ENCODE assay signal across 29 cellular contexts in the genomic region with DNA sequence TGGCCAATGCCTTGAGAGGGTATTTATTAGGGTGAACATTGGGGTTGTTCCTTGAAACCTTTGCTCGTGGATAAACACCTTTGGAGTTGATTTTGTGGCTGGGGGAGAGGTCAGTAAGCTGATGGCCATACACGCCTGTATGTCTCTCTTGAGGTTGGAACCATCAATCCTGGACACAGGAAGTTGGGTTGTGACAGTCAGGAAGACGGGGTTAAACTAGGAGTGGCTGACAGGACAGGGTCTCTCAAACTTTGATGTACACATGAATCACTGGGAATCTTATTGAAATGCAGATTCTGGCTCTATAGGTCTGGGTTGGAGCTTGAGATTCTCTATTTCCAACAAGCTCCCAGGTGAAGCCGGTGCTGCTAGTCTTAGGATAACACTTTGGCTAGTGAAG. TPM values are rescaled to one million over a fixed set of nuclear protein-coding genes. Genes with fewer than 3 reads are reported as not detected.
DNase-seq lines count a peak whose midpoint lies in the region; ATAC-seq, FAIRE-seq and TF ChIP-seq lines count a peak whose summit lies in the region.
"Had no signal": no experiment of that assay in that cellular context is flagged by ENCODE, and none has a peak within 500 bp of the region (broad histone marks: within the 10 kb centered on the region; RNA-seq: fewer than 3 reads in every experiment).

No MANE protein-coding gene starts in this region.

- H3K27ac ChIP-seq in K562 (ENCODE audit: extremely low read depth, low read depth, low read length) (peak overlapping the region; percentile 65; the same call in 2 of the 3 replicates), mesenchymal stem cell (ENCODE audit: low read length, poor library complexity, severe bottlenecking) (no peak overlapping the region), thyroid gland (peak overlapping the region; percentile 60 to 96 (median 87))
- H3K27ac ChIP-seq: BLaER1, PC-9, SJCRH30 had no signal

- H3K4me3 ChIP-seq in K562 (no peak overlapping the region), mesenchymal stem cell (ENCODE audit: insufficient read depth in 1 of 2, low read depth in 1 of 2, low read length in 2 of 2) (no peak overlapping the region), thyroid gland (replicated peaks in 1 of 3) (no peak overlapping the region)
- H3K4me3 ChIP-seq: BLaER1, PC-9, SJCRH30 had no signal

- in situ Hi-C loops in K562 (cut with MboI), result no loop called here

- no peak overlapping the region for H3K18ac ChIP-seq in mesenchymal stem cell (ENCODE audit: low read depth in 1 of 2, low read length in 2 of 2)

- no peak overlapping the region; a peak in 1 of 4 replicates for H3K9ac ChIP-seq in K562 (ENCODE audit: insufficient read depth in 1 of 2, low read depth in 2 of 2, low read length in 2 of 2)
- H3K9ac ChIP-seq in mesenchymal stem cell (ENCODE audit: low read length), result no peak overlapping the region
- H3K9ac ChIP-seq: BLaER1 had no signal

- WGBS in K562 (ENCODE audit: insufficient coverage, low coverage, missing lambda C conversion rate), result 32% methylated on average over 4 of the region's 4 CpGs
- 45% methylated on average over 4 of the region's 4 CpGs for WGBS in mesenchymal stem cell
- WGBS in thyroid gland, 2 donors, result 79 to 84% methylated on average over 4 of the region's 4 CpGs

- H2BK120ac ChIP-seq in mesenchymal stem cell (ENCODE audit: low read depth, low read length), result no peak overlapping the region

- no peak overlapping the region for H2BK5ac ChIP-seq in mesenchymal stem cell (ENCODE audit: low read depth, low read length, poor library complexity, severe bottlenecking)

- TF ChIP-seq POLR2A in K562 (conservative IDR thresholded peaks at IDR 0.05) (no peak), thyroid gland (IDR thresholded peaks at IDR 0.05) (no peak)

- no peak for FAIRE-seq in K562 (lab: Jason Lieb, UNC)
- FAIRE-seq: GM18507, HTR-8/SVneo had no signal

- H4K20me1 ChIP-seq in K562 (replicated peaks; ENCODE audit: control insufficient read depth, insufficient read depth, low read length), result no peaks in the 10 kb centered on the region
- H4K20me1 ChIP-seq: BLaER1 had no signal

- peaks cover 0 to 2% (median 0%) of the 10 kb centered on the region in 3 donors for H3K9me3 Mint-ChIP-seq in IgD-negative memory B cell
- H3K9me3 Mint-ChIP-seq: CD4-positive, alpha-beta T cell; H9 had no signal

- H2AK5ac ChIP-seq in mesenchymal stem cell (ENCODE audit: low read length, severe bottlenecking), result no peak overlapping the region

- H3K9me1 ChIP-seq in K562 (ENCODE audit: control insufficient read depth, insufficient read depth, low read length), result no peaks in the 10 kb centered on the region

- no peaks in the 10 kb centered on the region for H3K79me1 ChIP-seq in mesenchymal stem cell (replicated peaks; ENCODE audit: low read length, poor library complexity, severe bottlenecking)

- CTCF ChIA-PET in K562 (lab: Yijun Ruan, JAX; ENCODE audit: low intra/inter-chr PET ratio), result no interaction called here

- H4K91ac ChIP-seq in mesenchymal stem cell (ENCODE audit: low read length), result no peak overlapping the region

- H3K4me1 ChIP-seq in K562 (replicated peaks in 1 of 2; ENCODE audit: control insufficient read depth in 2 of 2, insufficient read depth in 2 of 2, low read length in 2 of 2), result peaks cover 27 to 56% of the 10 kb centered on the region in 2 experiments
- no peaks in the 10 kb centered on the region for H3K4me1 ChIP-seq in mesenchymal stem cell (ENCODE audit: control insufficient read depth, insufficient read depth, low read depth, low read length)
- H3K4me1 ChIP-seq in thyroid gland, result peaks cover 58 to 65% of the 10 kb centered on the region in 2 donors
- H3K4me1 ChIP-seq: BLaER1, SJCRH30 had no signal

- no peaks in the 10 kb centered on the region for H3K36me3 Mint-ChIP-seq in IgD-negative memory B cell

- H3K27me3 Mint-ChIP-seq in IgD-negative memory B cell, result no peaks in the 10 kb centered on the region

- intact Hi-C loops in K562 (cut with micrococcal nuclease) (no loop called here), thyroid gland (cut with DNase I) (no loop called here)

- H2BK12ac ChIP-seq in mesenchymal stem cell (ENCODE audit: low read length in 2 of 2), result no peak overlapping the region

- H3K79me2 ChIP-seq in K562 (ENCODE audit: control insufficient read depth, insufficient read depth, low read length), result no peaks in the 10 kb centered on the region

- H3K4me2 ChIP-seq in K562 (ENCODE audit: insufficient read depth, low read length) (no peak overlapping the region), mesenchymal stem cell (ENCODE audit: low read length, poor library complexity, severe bottlenecking) (no peak overlapping the region)
- H3K4me2 ChIP-seq: BLaER1, PC-9 had no signal

- peak overlapping the region; percentile 25 for H2AFZ ChIP-seq in K562 (ENCODE audit: low read depth, low read length)
- H2AFZ ChIP-seq in mesenchymal stem cell (ENCODE audit: low read depth, low read length), result peak overlapping the region; percentile 70
- H2AFZ ChIP-seq: PC-9 had no signal

- no peak for ATAC-seq in K562
- ATAC-seq: Right ventricle myocardium inferior, SK-N-SH treated with all-trans-retinoic acid at 6 μM for 48 hours had no signal

- no TSS peak for BruUV-seq in K562 (replicated peaks; lab: Mats Ljungman, UMichigan)

- TF ChIP-seq EP300 in K562 (IDR thresholded peaks at IDR 0.05; ENCODE audit: low read length), result no peak

- no peak overlapping the region for H4K8ac ChIP-seq in mesenchymal stem cell (ENCODE audit: low read length)

- H3K9me3 ChIP-seq in K562 (replicated peaks; ENCODE audit: control insufficient read depth, insufficient read depth, low read depth, low read length) (no peaks in the 10 kb centered on the region), mesenchymal stem cell (ENCODE audit: control insufficient read depth, low read length) (no peaks in the 10 kb centered on the region), thyroid gland (no peaks in the 10 kb centered on the region)
- H3K9me3 ChIP-seq: BLaER1, SJCRH30 had no signal

- no peak overlapping the region for H3K4ac ChIP-seq in mesenchymal stem cell (ENCODE audit: low read depth in 1 of 2, low read length in 2 of 2)

- peak overlapping the region; percentile 25 to 73 (median 60) for H3K4me3 Mint-ChIP-seq in IgD-negative memory B cell
- H3K4me3 Mint-ChIP-seq: CD4-positive, alpha-beta T cell had no signal

- H3K27ac Mint-ChIP-seq in IgD-negative memory B cell, result peak overlapping the region; percentile 67 to 94 (median 91)
- H3K27ac Mint-ChIP-seq: CD4-positive, alpha-beta T cell had no signal

- TF ChIP-seq CTCF in K562 (IDR thresholded peaks at IDR 0.05 in 2 of 3, conservative IDR thresholded peaks at IDR 0.05 in 1 of 3; ENCODE audit: insufficient read depth in 2 of 3, low read depth in 1 of 3, low read length in 3 of 3) (no peak), thyroid gland (IDR thresholded peaks at IDR 0.05) (no peak)

- no peak for TF ChIP-seq RAD21 in K562 (CRISPR knock-in tag; conservative IDR thresholded peaks at IDR 0.05 in 1 of 2, IDR thresholded peaks at IDR 0.05 in 1 of 2)

- peaks cover 33 to 58% (median 41%) of the 10 kb centered on the region in 3 donors for H3K4me1 Mint-ChIP-seq in IgD-negative memory B cell

- H3K14ac ChIP-seq in mesenchymal stem cell (ENCODE audit: low read length in 2 of 2), result no peak overlapping the region

- no peak overlapping the region for H3K23ac ChIP-seq in mesenchymal stem cell (ENCODE audit: low read length in 2 of 2)

- DNase-seq in K562 (ENCODE audit: extremely low read depth in 1 of 4, low spot score in 3 of 4), result no peak
- no peak for DNase-seq in mesenchymal stem cell
- no peak for DNase-seq in thyroid gland
- no peak for DNase-seq in middle frontal gyrus (ENCODE audit: extremely low spot score, low spot score)
- no peak for DNase-seq in ureter (ENCODE audit: low spot score)
- no peak for DNase-seq in stimulated activated CD8-positive, alpha-beta memory T cell treated with anti-CD3 and anti-CD28 coated beads, Interleukin-4, amount 100 ng/mL, for 48 hours
- DNase-seq: CD4-positive, alpha-beta T cell; COR-L47; DMS53; H9; KG1; MM.1S; NCI-H1092; NCI-H1417 treated with DMSO at 0.1 percent for 48 hours; NCI-H2081 treated with DMSO at 0.1 percent for 48 hours; NCI-H2171; NCI-H226; NCI-H510A treated with DMSO at 0.1 percent for 48 hours; NCI-H748 treated with DMSO at 0.1 percent for 48 hours; PC-9; SJCRH30 had no signal

- H2BK15ac ChIP-seq in mesenchymal stem cell (ENCODE audit: low read depth, poor library complexity, severe bottlenecking), result no peak overlapping the region

- no peaks in the 10 kb centered on the region for H3K27me3 ChIP-seq in K562 (ENCODE audit: control insufficient read depth in 2 of 2, insufficient read depth in 2 of 2, low read length in 2 of 2)
- peaks cover 4 to 54% of the 10 kb centered on the region in 2 experiments for H3K27me3 ChIP-seq in mesenchymal stem cell (ENCODE audit: control insufficient read depth in 1 of 2, insufficient read depth in 1 of 2, low read length in 2 of 2)
- H3K27me3 ChIP-seq in thyroid gland, result no peaks in the 10 kb centered on the region
- H3K27me3 ChIP-seq: BLaER1 had no signal

- POLR2A ChIA-PET in K562 (lab: Yijun Ruan, JAX), result interaction anchor here (0.7 to 1.7 kb wide), 6 partner anchors 10 to 362 kb away, joined by 3 to 4 read pairs (median 3); a partner anchor contains a TSS

- H3K36me3 ChIP-seq in K562 (ENCODE audit: control insufficient read depth, insufficient read depth, low read length), result no peaks in the 10 kb centered on the region
- no peaks in the 10 kb centered on the region for H3K36me3 ChIP-seq in mesenchymal stem cell (ENCODE audit: control insufficient read depth in 1 of 2, insufficient read depth in 2 of 2, low read depth in 1 of 2, low read length in 2 of 2)
- H3K36me3 ChIP-seq in thyroid gland, result no peaks in the 10 kb centered on the region
- H3K36me3 ChIP-seq: BLaER1, SJCRH30 had no signal

RNA-seq across cellular contexts. Expression of a gene that starts 12.8 kb away (rescaled TPM):
- polyA plus RNA-seq in IgD-negative memory B cell (2.8 TPM), K562 (2011; rRNA removed) (0.88 and 0.91 TPM in 2 replicates), K562 (2014; fragmentation: Illumina TruSeq; extraction: Trizol) (2.8 and 5.2 TPM in 2 replicates), K562 (2014; fragmentation: Nextera tagmentation; extraction: Ambion mirVana) (under 1 TPM; 0.72 to 0.89 TPM), K562 (2014; rRNA removed) (4.1 and 6.0 TPM in 2 replicates)
- 0.65 and 4.6 TPM in 2 replicates for total RNA-seq in K562 (2011; cell fraction: chromatin; rRNA removed; ENCODE audit: low replicate concordance)
- 0.33 and 1.8 TPM in 2 replicates for total RNA-seq in K562 (2011; cell fraction: nucleolus; rRNA removed)
- 2.8 and 3.4 TPM in 2 replicates for total RNA-seq in K562 (2011; cell fraction: nucleoplasm; rRNA removed)
- total RNA-seq in K562 (2014; rRNA removed) (4.0 and 4.9 TPM in 2 replicates), K562 (2014; rRNA removed; fragmentation: Illumina TruSeq; extraction: Trizol) (3.0 TPM in 2 replicates), K562 (2015; rRNA removed; fragmentation: Illumina TruSeq; extraction: Trizol) (13.9 and 14.1 TPM in 2 replicates), K562 (2021) (4.0 and 5.0 TPM in 2 replicates), thyroid gland (100 to 1,000 TPM in 1 of 4 donors, 10 to 100 TPM in 3; 35.5 to 117 (median 81.4) TPM), ureter (43.7 TPM)
- 0.15 and 0.38 TPM in 2 replicates for polyA plus RNA-seq in K562 (2011; cell fraction: cytosol; rRNA removed)
- 0.50 and 1.4 TPM in 2 replicates for polyA plus RNA-seq in K562 (2011; cell fraction: nucleus; rRNA removed)
- 9.3 and 12.5 TPM in 2 replicates for polyA plus RNA-seq in K562 (2012)
- polyA minus RNA-seq in K562 (2011; rRNA and poly(A)+ RNA removed), result 0.11 and 0.57 TPM in 2 replicates
- polyA minus RNA-seq in K562 (2011; cell fraction: cytosol; rRNA and poly(A)+ RNA removed), result 1.2 TPM in 1 of 2 replicates, not detected in the other
- polyA minus RNA-seq in K562 (2011; cell fraction: nucleus; rRNA and poly(A)+ RNA removed), result 0.67 and 3.7 TPM in 2 replicates
- polyA plus RNA-seq in mesenchymal stem cell (2013, experiment 1 of 2), result not detected
- not detected for polyA plus RNA-seq in mesenchymal stem cell (2013, experiment 2 of 2)
- total RNA-seq: A172; CD4-positive, alpha-beta T cell; PC-9; RPMI7951; SJCRH30 had no signal
